ENCODE assay signal across 1 cellular context in genomic region chr19:52691215-52691610, GRCh38.
TF ChIP-seq lines count a peak whose summit lies in the region.

No MANE protein-coding gene starts in this region.

TF ChIP-seq in GM23338, 12 proteins besides CTCF, POLR2A, EP300 and RAD21 (continued from another document):
- TF ChIP-seq ZNF462 (CRISPR knock-in tag; IDR thresholded peaks at IDR 0.05) (no peak), REST (IDR thresholded peaks at IDR 0.05; ENCODE audit: unreplicated experiment) (no peak)
TF ChIP-seq in GM23338: peak in this region for 0.
